Comparison of ENCODE assay signal across 9 cellular contexts in the genomic region with DNA sequence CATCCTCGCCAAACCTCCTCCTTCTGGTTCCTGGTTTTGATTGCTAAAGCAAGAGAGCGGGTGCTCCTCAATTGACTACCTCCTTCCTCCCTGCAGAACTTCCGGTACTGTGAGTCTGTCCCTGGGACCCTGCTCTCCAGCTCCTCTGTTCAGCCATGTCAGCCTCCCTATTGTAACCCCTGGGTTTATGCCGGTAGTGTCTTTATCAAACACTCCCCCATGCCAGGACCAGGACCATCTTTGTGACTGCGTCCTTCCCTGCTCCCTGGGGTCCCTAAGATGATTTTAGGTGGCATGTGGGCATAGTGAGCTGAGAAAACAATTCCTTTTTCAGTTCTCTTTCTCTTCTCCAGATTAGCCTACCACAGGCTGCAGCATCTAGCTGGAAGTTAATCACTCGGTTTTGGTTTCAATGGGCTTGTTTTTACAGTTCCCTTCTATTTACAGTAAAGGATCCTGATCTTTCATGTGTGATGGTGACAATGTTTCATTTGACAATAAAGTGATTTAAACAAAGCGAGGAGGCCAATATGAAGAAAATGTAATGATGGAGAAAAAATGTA. TPM values are rescaled to one million over a fixed set of nuclear protein-coding genes. Genes with fewer than 3 reads are reported as not detected.
DNase-seq lines count a peak whose midpoint lies in the region; ATAC-seq and TF ChIP-seq lines count a peak whose summit lies in the region.
"Had no signal": no experiment of that assay in that cellular context is flagged by ENCODE, and none has a peak within 500 bp of the region (broad histone marks: within the 10 kb centered on the region; RNA-seq: fewer than 3 reads in every experiment).

No MANE protein-coding gene starts in this region.

- peak overlapping the region; percentile 81 for H3K4me2 ChIP-seq in OCI-LY3 (ENCODE audit: low read length)
- no peak overlapping the region for H3K4me2 ChIP-seq in parathyroid adenoma (ENCODE audit: low read length)

- H3K27me3 Mint-ChIP-seq in effector memory CD8-positive, alpha-beta T cell = no peaks in the 10 kb centered on the region

- peaks cover 76% of the 10 kb centered on the region for H3K4me1 ChIP-seq in OCI-LY3 (ENCODE audit: low read length)
- H3K4me1 ChIP-seq in parathyroid adenoma = no peaks in the 10 kb centered on the region
- H3K4me1 ChIP-seq in psoas muscle = no peaks in the 10 kb centered on the region

- H3K27ac ChIP-seq in OCI-LY3 (ENCODE audit: low read length) (peak overlapping the region; percentile 99), parathyroid adenoma (no peak overlapping the region), psoas muscle (no peak overlapping the region)
- H3K27ac ChIP-seq: RWPE1 had no signal

- H3K9me3 ChIP-seq in OCI-LY3 (ENCODE audit: insufficient read depth, low read length) = peaks cover 9% of the 10 kb centered on the region; the same call in 1 of the 2 replicates
- no peaks in the 10 kb centered on the region for H3K9me3 ChIP-seq in parathyroid adenoma (ENCODE audit: control insufficient read depth, low read length)
- H3K9me3 ChIP-seq in psoas muscle = no peaks in the 10 kb centered on the region

- intact Hi-C loops in psoas muscle (cut with DNase I) = no loop called here

- no peaks in the 10 kb centered on the region for H3K27me3 ChIP-seq in OCI-LY3 (ENCODE audit: low read depth, low read length)
- H3K27me3 ChIP-seq in parathyroid adenoma (ENCODE audit: control insufficient read depth, insufficient read depth, low read length) = no peaks in the 10 kb centered on the region
- no peaks in the 10 kb centered on the region for H3K27me3 ChIP-seq in psoas muscle (ENCODE audit: insufficient read depth in 3 of 3, low read length in 2 of 3)

- ATAC-seq in HG02678 (IDR thresholded peaks at IDR 0.05; ENCODE audit: unreplicated experiment) (peak; percentile 31), psoas muscle (no peak)
- no peak for ATAC-seq in effector memory CD8-positive, alpha-beta T cell (replicated peaks)

- H3K4me1 Mint-ChIP-seq in effector memory CD8-positive, alpha-beta T cell (ENCODE audit: low read depth in 2 of 2) = peaks cover 20 to 24% of the 10 kb centered on the region in 2 donors

- H3K36me3 Mint-ChIP-seq in effector memory CD8-positive, alpha-beta T cell (ENCODE audit: insufficient read depth) = peaks cover 3% of the 10 kb centered on the region

- peaks cover 29% of the 10 kb centered on the region for H3K79me2 ChIP-seq in OCI-LY3 (ENCODE audit: low read length)
- no peaks in the 10 kb centered on the region for H3K79me2 ChIP-seq in parathyroid adenoma

- no peaks in the 10 kb centered on the region for H3K9me3 Mint-ChIP-seq in effector memory CD8-positive, alpha-beta T cell

- H3K4me3 ChIP-seq in OCI-LY3 (ENCODE audit: low read length) (peak overlapping the region; percentile 73), parathyroid adenoma (ENCODE audit: low read depth, low read length) (no peak overlapping the region), psoas muscle (no peak overlapping the region)

- DNase-seq in activated CD4-positive, alpha-beta T cell treated with anti-CD3 and anti-CD28 coated beads for 48 hours = peak; percentile 50
- DNase-seq in activated CD4-positive, alpha-beta T cell treated with anti-CD3 and anti-CD28 coated beads for 1 hour = no peak
- DNase-seq in psoas muscle = no peak
- DNase-seq in effector memory CD8-positive, alpha-beta T cell = no peak
- DNase-seq in stimulated activated CD4-positive, alpha-beta T cell treated with anti-CD3 and anti-CD28 coated beads, Interleukin-1b, Interleukin-23, amount 100 ng/mL, for 48 hours = no peak

- H3K9ac ChIP-seq in OCI-LY3 (ENCODE audit: low read length) = peak overlapping the region; percentile 83
- H3K9ac ChIP-seq in parathyroid adenoma = no peak overlapping the region

- TF ChIP-seq CTCF in OCI-LY3 (IDR thresholded peaks at IDR 0.05; ENCODE audit: low read depth, low read length) = no peak
- TF ChIP-seq CTCF in parathyroid adenoma (IDR thresholded peaks at IDR 0.05) = no peak
- no peak for TF ChIP-seq CTCF in psoas muscle (IDR thresholded peaks at IDR 0.05)

- H3K36me3 ChIP-seq in OCI-LY3 (replicated peaks; ENCODE audit: low read depth, low read length) (peaks cover 5% of the 10 kb centered on the region), parathyroid adenoma (ENCODE audit: control insufficient read depth, insufficient read depth, low read length) (no peaks in the 10 kb centered on the region), psoas muscle (ENCODE audit: insufficient read depth in 1 of 2, low read depth in 1 of 2) (no peaks in the 10 kb centered on the region)

- H4K20me1 ChIP-seq in OCI-LY3 (ENCODE audit: insufficient read depth, low read length) = no peaks in the 10 kb centered on the region

- H2AFZ ChIP-seq in OCI-LY3 (ENCODE audit: low read depth, low read length) = no peak overlapping the region
- peak overlapping the region; percentile 18 for H2AFZ ChIP-seq in parathyroid adenoma

- no peak overlapping the region for H3K27ac Mint-ChIP-seq in effector memory CD8-positive, alpha-beta T cell

- 75 to 77% (median 77%) methylated on average over 7 of the region's 7 CpGs for WGBS in psoas muscle, 3 donors

- H3K4me3 Mint-ChIP-seq in effector memory CD8-positive, alpha-beta T cell = no peak overlapping the region

RNA-seq across cellular contexts. Expression of a gene that starts 27.7 kb away (rescaled TPM):
- under 1 TPM in 3 of 4 donors, not detected in 1; 0.08 to 0.15 (median 0.12) TPM for total RNA-seq in psoas muscle
- polyA plus RNA-seq in psoas muscle = under 1 TPM in 2 of 3 donors, not detected in 1; 0.01 to 0.05 TPM
